Comparison of ENCODE assay signal across 8 cellular contexts in the genomic region with DNA sequence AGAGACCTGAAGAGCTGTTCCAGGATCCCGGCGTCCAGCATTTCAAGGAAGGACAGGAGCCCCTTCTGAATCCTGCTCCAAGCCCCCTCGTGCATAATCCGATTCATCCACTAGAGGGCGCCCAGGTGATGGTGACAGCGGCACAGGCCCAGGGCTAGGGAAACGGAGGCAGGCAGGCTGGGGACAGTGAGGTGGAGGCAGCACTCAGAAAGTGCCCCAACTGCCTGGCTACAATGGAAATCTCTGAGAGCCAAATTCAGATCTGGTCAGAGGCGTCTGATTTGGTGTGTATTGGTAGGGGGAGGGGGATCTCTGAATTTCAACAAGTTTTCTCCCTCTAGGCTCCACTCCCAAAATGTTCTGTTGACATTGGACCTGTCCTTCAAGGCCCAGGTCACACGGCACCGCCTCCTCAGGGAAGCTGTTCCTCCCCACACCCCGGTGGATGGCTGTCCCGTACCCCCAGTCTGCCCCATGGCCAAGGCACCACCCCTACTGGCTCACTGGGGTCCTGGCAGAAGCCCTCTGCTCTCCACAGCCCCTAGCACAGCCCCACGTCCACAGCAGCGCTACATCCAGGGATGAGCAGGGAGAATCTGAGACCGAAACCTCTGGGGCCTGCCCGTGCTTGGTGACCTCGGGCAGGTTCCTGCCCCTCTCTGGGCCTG.
DNase-seq lines count a peak whose midpoint lies in the region; ATAC-seq and TF ChIP-seq lines count a peak whose summit lies in the region.

No MANE protein-coding gene starts in this region.

- in situ Hi-C loops in GM23248 (cut with MboI), result no loop called here

- TF ChIP-seq CTCF in Peyer's patch (IDR thresholded peaks at IDR 0.05) (peak; percentile 36 to 79 (median 75)), foreskin keratinocyte (conservative IDR thresholded peaks at IDR 0.05) (peak; percentile 81), ovary (IDR thresholded peaks at IDR 0.05) (peak; percentile 57 to 79 (median 68)), tibial artery (IDR thresholded peaks at IDR 0.05) (peak; percentile 77 to 84)

- H2AFZ ChIP-seq in GM23248, result no peak overlapping the region

- H3K4me2 ChIP-seq in GM23248 (ENCODE audit: unreplicated experiment), result no peak overlapping the region

- no peak overlapping the region for H3K4me3 Mint-ChIP-seq in activated T-helper 17 cell treated with anti-CD3 and anti-CD28 coated beads, Interleukin-2, amount 50 U/mL, for 72 hours

- H3K9me3 Mint-ChIP-seq in activated T-helper 17 cell treated with anti-CD3 and anti-CD28 coated beads, Interleukin-2, amount 50 U/mL, for 72 hours, result no peaks in the 10 kb centered on the region

- no peaks in the 10 kb centered on the region for H3F3A ChIP-seq in GM23248 (ENCODE audit: insufficient read depth)

- intact Hi-C loops in ovary (cut with DNase I), result loop anchor here in 2 of 4 donors (5.0 to 10.0 kb wide), 4 partner anchors 82 to 412 kb away; no protein-coding TSS in a partner anchor
- intact Hi-C loops in tibial artery (cut with DNase I; ENCODE audit: low total_unique reads), result no loop called here

- H3K27ac ChIP-seq in GM23248, result no peak overlapping the region
- H3K27ac ChIP-seq in Peyer's patch, result no peak overlapping the region
- no peak overlapping the region for H3K27ac ChIP-seq in foreskin keratinocyte
- H3K27ac ChIP-seq in ovary, result no peak overlapping the region
- no peak overlapping the region for H3K27ac ChIP-seq in tibial artery

- 34 to 37% methylated on average over 17 of the region's 17 CpGs for WGBS in GM23248 (ENCODE audit: low coverage in 1 of 2, low lambda C conversion rate in 2 of 2, missing lambda C conversion rate in 2 of 2), 2 experiments
- 37 to 42% (median 39%) methylated on average over 17 of the region's 17 CpGs for WGBS in ovary, 3 donors

- H3K4me3 ChIP-seq in GM23248 (no peak overlapping the region), Peyer's patch (no peak overlapping the region), ovary (no peak overlapping the region), tibial artery (no peak overlapping the region)

- no peaks in the 10 kb centered on the region for H3K9me2 ChIP-seq in GM23248 (ENCODE audit: insufficient read depth)

- peaks cover 12% of the 10 kb centered on the region for H3K36me3 Mint-ChIP-seq in activated T-helper 17 cell treated with anti-CD3 and anti-CD28 coated beads, Interleukin-2, amount 50 U/mL, for 72 hours (ENCODE audit: low read depth)

- no peaks in the 10 kb centered on the region for H3K27me3 Mint-ChIP-seq in activated T-helper 17 cell treated with anti-CD3 and anti-CD28 coated beads, Interleukin-2, amount 50 U/mL, for 72 hours

- no peaks in the 10 kb centered on the region for H4K20me1 ChIP-seq in GM23248 (ENCODE audit: insufficient read depth)

- no peaks in the 10 kb centered on the region for H3K9me3 ChIP-seq in GM23248 (ENCODE audit: low read depth)
- H3K9me3 ChIP-seq in Peyer's patch, result no peaks in the 10 kb centered on the region
- no peaks in the 10 kb centered on the region for H3K9me3 ChIP-seq in ovary
- H3K9me3 ChIP-seq in tibial artery, result no peaks in the 10 kb centered on the region

- no peak for TF ChIP-seq EP300 in ovary (IDR thresholded peaks at IDR 0.05)

- H3K4me1 ChIP-seq in GM23248 (ENCODE audit: insufficient read depth) (no peaks in the 10 kb centered on the region), Peyer's patch (peaks cover 0 to 25% (median 0%) of the 10 kb centered on the region in 4 donors), foreskin keratinocyte (no peaks in the 10 kb centered on the region), ovary (ENCODE audit: insufficient read depth) (peaks cover 17% of the 10 kb centered on the region), tibial artery (peaks cover 0 to 16% (median 9%) of the 10 kb centered on the region in 4 donors)

- no peaks in the 10 kb centered on the region for H3K36me3 ChIP-seq in GM23248 (ENCODE audit: low read depth)
- peaks cover 0 to 31% (median 0%) of the 10 kb centered on the region in 3 donors for H3K36me3 ChIP-seq in Peyer's patch
- no peaks in the 10 kb centered on the region for H3K36me3 ChIP-seq in ovary
- H3K36me3 ChIP-seq in tibial artery, result peaks cover 15 to 32% (median 25%) of the 10 kb centered on the region in 3 donors

- H3K79me2 ChIP-seq in GM23248 (ENCODE audit: insufficient read depth), result no peaks in the 10 kb centered on the region

- no peaks in the 10 kb centered on the region for H3K27me3 ChIP-seq in GM23248 (replicated peaks; ENCODE audit: insufficient read depth)
- H3K27me3 ChIP-seq in Peyer's patch, result no peaks in the 10 kb centered on the region
- no peaks in the 10 kb centered on the region for H3K27me3 ChIP-seq in foreskin keratinocyte
- no peaks in the 10 kb centered on the region for H3K27me3 ChIP-seq in ovary
- no peaks in the 10 kb centered on the region for H3K27me3 ChIP-seq in tibial artery

- no peak overlapping the region for H3K27ac Mint-ChIP-seq in activated T-helper 17 cell treated with anti-CD3 and anti-CD28 coated beads, Interleukin-2, amount 50 U/mL, for 72 hours

- H3K4me1 Mint-ChIP-seq in activated T-helper 17 cell treated with anti-CD3 and anti-CD28 coated beads, Interleukin-2, amount 50 U/mL, for 72 hours, result peaks cover 2% of the 10 kb centered on the region

- no peak for TF ChIP-seq POLR2A in Peyer's patch (IDR thresholded peaks at IDR 0.05)
- no peak for TF ChIP-seq POLR2A in ovary (IDR thresholded peaks at IDR 0.05)

- no peak overlapping the region for H3K9ac ChIP-seq in GM23248

- peak; percentile 86 for ATAC-seq in activated T-helper 17 cell treated with anti-CD3 and anti-CD28 coated beads, Interleukin-2, amount 50 U/mL, for 72 hours (replicated peaks)
- ATAC-seq in foreskin keratinocyte (peak; percentile 54), GM19023 (IDR thresholded peaks at IDR 0.05; ENCODE audit: unreplicated experiment) (no peak)

- DNase-seq in AG20443 (ENCODE audit: low spot score) (peak; percentile 88), GM23248 (peak; percentile 62), Peyer's patch (peak; percentile 69 to 87 (median 75)), foreskin keratinocyte (no peak), ovary (peak; percentile 49 to 75 (median 70)), tibial artery (peak; percentile 60 to 77)

Comparison
In these comparisons a context has a peak if more than half of its experiments do, and no peak if none do; other contexts are left out.
1. DNase-seq: peak in AG20443 (single experiment), GM23248 (single experiment), Peyer's patch (3 of 3), ovary (5 of 5) and tibial artery (2 of 2); none in foreskin keratinocyte (0 of 2).
2. Peak in every context shown above with its lines, with median percentiles within 50 percentile points of each other: CTCF ChIP-seq.